ENCODE assay signal across 1 cellular context in genomic region chr15:43776718-43777292, GRCh38.
A peak's percentile ranks its signal among the peaks of the same experiment; 100 is the strongest.
TF ChIP-seq lines count a peak whose summit lies in the region.

A gene with protein sequence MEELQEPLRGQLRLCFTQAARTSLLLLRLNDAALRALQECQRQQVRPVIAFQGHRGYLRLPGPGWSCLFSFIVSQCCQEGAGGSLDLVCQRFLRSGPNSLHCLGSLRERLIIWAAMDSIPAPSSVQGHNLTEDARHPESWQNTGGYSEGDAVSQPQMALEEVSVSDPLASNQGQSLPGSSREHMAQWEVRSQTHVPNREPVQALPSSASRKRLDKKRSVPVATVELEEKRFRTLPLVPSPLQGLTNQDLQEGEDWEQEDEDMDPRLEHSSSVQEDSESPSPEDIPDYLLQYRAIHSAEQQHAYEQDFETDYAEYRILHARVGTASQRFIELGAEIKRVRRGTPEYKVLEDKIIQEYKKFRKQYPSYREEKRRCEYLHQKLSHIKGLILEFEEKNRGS (minus strand): TSS chr15:43776966. CDS start chr15:43776901, 65 bp downstream.

TF ChIP-seq in HepG2, 621 proteins besides CTCF, POLR2A, EP300 and RAD21 (continued from another document and continues in another):
- TF ChIP-seq, protein P1, sequence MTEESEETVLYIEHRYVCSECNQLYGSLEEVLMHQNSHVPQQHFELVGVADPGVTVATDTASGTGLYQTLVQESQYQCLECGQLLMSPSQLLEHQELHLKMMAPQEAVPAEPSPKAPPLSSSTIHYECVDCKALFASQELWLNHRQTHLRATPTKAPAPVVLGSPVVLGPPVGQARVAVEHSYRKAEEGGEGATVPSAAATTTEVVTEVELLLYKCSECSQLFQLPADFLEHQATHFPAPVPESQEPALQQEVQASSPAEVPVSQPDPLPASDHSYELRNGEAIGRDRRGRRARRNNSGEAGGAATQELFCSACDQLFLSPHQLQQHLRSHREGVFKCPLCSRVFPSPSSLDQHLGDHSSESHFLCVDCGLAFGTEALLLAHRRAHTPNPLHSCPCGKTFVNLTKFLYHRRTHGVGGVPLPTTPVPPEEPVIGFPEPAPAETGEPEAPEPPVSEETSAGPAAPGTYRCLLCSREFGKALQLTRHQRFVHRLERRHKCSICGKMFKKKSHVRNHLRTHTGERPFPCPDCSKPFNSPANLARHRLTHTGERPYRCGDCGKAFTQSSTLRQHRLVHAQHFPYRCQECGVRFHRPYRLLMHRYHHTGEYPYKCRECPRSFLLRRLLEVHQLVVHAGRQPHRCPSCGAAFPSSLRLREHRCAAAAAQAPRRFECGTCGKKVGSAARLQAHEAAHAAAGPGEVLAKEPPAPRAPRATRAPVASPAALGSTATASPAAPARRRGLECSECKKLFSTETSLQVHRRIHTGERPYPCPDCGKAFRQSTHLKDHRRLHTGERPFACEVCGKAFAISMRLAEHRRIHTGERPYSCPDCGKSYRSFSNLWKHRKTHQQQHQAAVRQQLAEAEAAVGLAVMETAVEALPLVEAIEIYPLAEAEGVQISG (CRISPR knock-in tag; IDR thresholded peaks at IDR 0.05), result 0 out of 2 replicates have a peak, but pooled peaks have one; percentile 3
- no peak for TF ChIP-seq ZNF484 (CRISPR knock-in tag; IDR thresholded peaks at IDR 0.05; ENCODE audit: borderline replicate concordance, low read depth)
- TF ChIP-seq ARID4A (CRISPR knock-in tag; IDR thresholded peaks at IDR 0.05; ENCODE audit: borderline replicate concordance), result no peak
- TF ChIP-seq, protein P2, sequence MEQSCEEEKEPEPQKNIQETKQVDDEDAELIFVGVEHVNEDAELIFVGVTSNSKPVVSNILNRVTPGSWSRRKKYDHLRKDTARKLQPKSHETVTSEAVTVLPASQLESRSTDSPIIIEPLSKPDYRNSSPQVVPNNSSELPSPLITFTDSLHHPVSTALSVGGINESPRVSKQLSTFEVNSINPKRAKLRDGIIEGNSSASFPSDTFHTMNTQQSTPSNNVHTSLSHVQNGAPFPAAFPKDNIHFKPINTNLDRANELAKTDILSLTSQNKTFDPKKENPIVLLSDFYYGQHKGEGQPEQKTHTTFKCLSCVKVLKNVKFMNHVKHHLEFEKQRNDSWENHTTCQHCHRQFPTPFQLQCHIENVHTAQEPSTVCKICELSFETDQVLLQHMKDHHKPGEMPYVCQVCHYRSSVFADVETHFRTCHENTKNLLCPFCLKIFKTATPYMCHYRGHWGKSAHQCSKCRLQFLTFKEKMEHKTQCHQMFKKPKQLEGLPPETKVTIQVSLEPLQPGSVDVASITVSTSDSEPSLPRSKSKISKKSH (CRISPR knock-in tag; IDR thresholded peaks at IDR 0.05; ENCODE audit: borderline replicate concordance), result no peak
- TF ChIP-seq MED1 (CRISPR knock-in tag; IDR thresholded peaks at IDR 0.05), result no peak
- no peak for TF ChIP-seq AGO2 (optimal IDR thresholded peaks at IDR 0.05; ENCODE audit: low read depth, low read length)
- no peak for TF ChIP-seq SYNCRIP (IDR thresholded peaks at IDR 0.05; ENCODE audit: insufficient read depth, low read depth, low read length)
- TF ChIP-seq ZNF225 (CRISPR knock-in tag; IDR thresholded peaks at IDR 0.05), result 0 out of 2 replicates have a peak, but pooled peaks have one; percentile 4
- peak; percentile 37; the same call in 1 of the 2 replicates for TF ChIP-seq ZFP36L1 (CRISPR knock-in tag; IDR thresholded peaks at IDR 0.05)
- TF ChIP-seq ZNF558 (CRISPR knock-in tag; IDR thresholded peaks at IDR 0.05; ENCODE audit: borderline replicate concordance), result 0 out of 2 replicates have a peak, but pooled peaks have one; percentile 45
- 0 out of 2 replicates have a peak, but pooled peaks have one; percentile 64 for TF ChIP-seq ZNF567 (CRISPR knock-in tag; IDR thresholded peaks at IDR 0.05; ENCODE audit: borderline replicate concordance)
- TF ChIP-seq, protein P3, sequence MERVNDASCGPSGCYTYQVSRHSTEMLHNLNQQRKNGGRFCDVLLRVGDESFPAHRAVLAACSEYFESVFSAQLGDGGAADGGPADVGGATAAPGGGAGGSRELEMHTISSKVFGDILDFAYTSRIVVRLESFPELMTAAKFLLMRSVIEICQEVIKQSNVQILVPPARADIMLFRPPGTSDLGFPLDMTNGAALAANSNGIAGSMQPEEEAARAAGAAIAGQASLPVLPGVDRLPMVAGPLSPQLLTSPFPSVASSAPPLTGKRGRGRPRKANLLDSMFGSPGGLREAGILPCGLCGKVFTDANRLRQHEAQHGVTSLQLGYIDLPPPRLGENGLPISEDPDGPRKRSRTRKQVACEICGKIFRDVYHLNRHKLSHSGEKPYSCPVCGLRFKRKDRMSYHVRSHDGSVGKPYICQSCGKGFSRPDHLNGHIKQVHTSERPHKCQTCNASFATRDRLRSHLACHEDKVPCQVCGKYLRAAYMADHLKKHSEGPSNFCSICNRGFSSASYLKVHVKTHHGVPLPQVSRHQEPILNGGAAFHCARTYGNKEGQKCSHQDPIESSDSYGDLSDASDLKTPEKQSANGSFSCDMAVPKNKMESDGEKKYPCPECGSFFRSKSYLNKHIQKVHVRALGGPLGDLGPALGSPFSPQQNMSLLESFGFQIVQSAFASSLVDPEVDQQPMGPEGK (CRISPR knock-in tag; IDR thresholded peaks at IDR 0.05), result 0 out of 2 replicates have a peak, but pooled peaks have one; percentile 11
- peak; percentile 42; the same call in 1 of the 2 replicates for TF ChIP-seq ZNF235 (CRISPR knock-in tag; IDR thresholded peaks at IDR 0.05; ENCODE audit: borderline replicate concordance)
- TF ChIP-seq ZNF546 (CRISPR knock-in tag; conservative IDR thresholded peaks at IDR 0.05), result peak; percentile 60
- TF ChIP-seq, protein P4, sequence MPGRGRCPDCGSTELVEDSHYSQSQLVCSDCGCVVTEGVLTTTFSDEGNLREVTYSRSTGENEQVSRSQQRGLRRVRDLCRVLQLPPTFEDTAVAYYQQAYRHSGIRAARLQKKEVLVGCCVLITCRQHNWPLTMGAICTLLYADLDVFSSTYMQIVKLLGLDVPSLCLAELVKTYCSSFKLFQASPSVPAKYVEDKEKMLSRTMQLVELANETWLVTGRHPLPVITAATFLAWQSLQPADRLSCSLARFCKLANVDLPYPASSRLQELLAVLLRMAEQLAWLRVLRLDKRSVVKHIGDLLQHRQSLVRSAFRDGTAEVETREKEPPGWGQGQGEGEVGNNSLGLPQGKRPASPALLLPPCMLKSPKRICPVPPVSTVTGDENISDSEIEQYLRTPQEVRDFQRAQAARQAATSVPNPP (CRISPR knock-in tag; IDR thresholded peaks at IDR 0.05), result no peak
- TF ChIP-seq MAZ (IDR thresholded peaks at IDR 0.05; ENCODE audit: borderline replicate concordance, low read depth, low read length), result 0 out of 2 replicates have a peak, but pooled peaks have one; percentile 6
- TF ChIP-seq MAZ (CRISPR knock-in tag; IDR thresholded peaks at IDR 0.05; ENCODE audit: low read depth), result no peak
- TF ChIP-seq ARID5B (CRISPR knock-in tag; IDR thresholded peaks at IDR 0.05), result no peak
- TF ChIP-seq ZNF816 (CRISPR knock-in tag; IDR thresholded peaks at IDR 0.05; ENCODE audit: borderline replicate concordance), result 0 out of 2 replicates have a peak, but pooled peaks have one; percentile 31
- 0 out of 2 replicates have a peak, but pooled peaks have one; percentile 11 for TF ChIP-seq ZNF446 (CRISPR knock-in tag; IDR thresholded peaks at IDR 0.05)
- TF ChIP-seq FOXA1 (IDR thresholded peaks at IDR 0.05), result no peak
- no peak for TF ChIP-seq FOXA1 (CRISPR knock-in tag; IDR thresholded peaks at IDR 0.05)
- TF ChIP-seq RBAK (CRISPR knock-in tag; IDR thresholded peaks at IDR 0.05), result peak; percentile 41; the same call in 1 of the 2 replicates
- no peak for TF ChIP-seq ZBTB34 (CRISPR knock-in tag; IDR thresholded peaks at IDR 0.05)
- TF ChIP-seq, protein P5, sequence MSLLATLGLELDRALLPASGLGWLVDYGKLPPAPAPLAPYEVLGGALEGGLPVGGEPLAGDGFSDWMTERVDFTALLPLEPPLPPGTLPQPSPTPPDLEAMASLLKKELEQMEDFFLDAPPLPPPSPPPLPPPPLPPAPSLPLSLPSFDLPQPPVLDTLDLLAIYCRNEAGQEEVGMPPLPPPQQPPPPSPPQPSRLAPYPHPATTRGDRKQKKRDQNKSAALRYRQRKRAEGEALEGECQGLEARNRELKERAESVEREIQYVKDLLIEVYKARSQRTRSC (CRISPR knock-in tag; IDR thresholded peaks at IDR 0.05; ENCODE audit: low read depth), result no peak
- peak; percentile 23; the same call in 1 of the 2 replicates for TF ChIP-seq POGK (CRISPR knock-in tag; conservative IDR thresholded peaks at IDR 0.05)
- no peak for TF ChIP-seq FOXK2 (IDR thresholded peaks at IDR 0.05)
- TF ChIP-seq SOX6 (IDR thresholded peaks at IDR 0.05), result no peak
- peak; percentile 2; the same call in 1 of the 2 replicates for TF ChIP-seq SOX6 (CRISPR knock-in tag; IDR thresholded peaks at IDR 0.05)
- TF ChIP-seq ZNF543 (CRISPR knock-in tag; IDR thresholded peaks at IDR 0.05), result 0 out of 2 replicates have a peak, but pooled peaks have one; percentile 2
- TF ChIP-seq POLR2AphosphoS5 (IDR thresholded peaks at IDR 0.05; ENCODE audit: low read depth, low read length), result peak; percentile 58; the same call in 1 of the 2 replicates
- TF ChIP-seq ZMAT3 (CRISPR knock-in tag; conservative IDR thresholded peaks at IDR 0.05), result peak; percentile 69; the same call in 1 of the 2 replicates
- no peak for TF ChIP-seq MYNN (CRISPR knock-in tag; IDR thresholded peaks at IDR 0.05; ENCODE audit: low read depth)
